In genomic region chr18:12851709-12852108, GRCh38 we compare ENCODE assay signal across 23 cellular contexts. TPM values are rescaled to one million over a fixed set of nuclear protein-coding genes. Genes with fewer than 3 reads are reported as not detected.
DNase-seq lines count a peak whose midpoint lies in the region; ATAC-seq, FAIRE-seq and TF ChIP-seq lines count a peak whose summit lies in the region.
"Had no signal": no experiment of that assay in that cellular context is flagged by ENCODE, and none has a peak within 500 bp of the region (broad histone marks: within the 10 kb centered on the region; RNA-seq: fewer than 3 reads in every experiment).

No MANE protein-coding gene starts in this region.

- peaks cover 12% of the 10 kb centered on the region for H3K36me3 ChIP-seq in CD4-positive, CD25-positive, alpha-beta regulatory T cell (ENCODE audit: control insufficient read depth, insufficient read depth, low read length)
- H3K36me3 ChIP-seq in PC-9 (ENCODE audit: low read depth) (peaks cover 43% of the 10 kb centered on the region), bronchial epithelial cell (ENCODE audit: control insufficient read depth, insufficient read depth, low read length) (peaks cover 3% of the 10 kb centered on the region), hepatocyte (replicated peaks; ENCODE audit: insufficient read depth, low read depth) (no peaks in the 10 kb centered on the region)
- H3K36me3 ChIP-seq: vagina had no signal

- H3K4me2 ChIP-seq in PC-9 = peak overlapping the region; percentile 5; the same call in 1 of the 2 replicates
- peak overlapping the region; percentile 13 for H3K4me2 ChIP-seq in hepatocyte

- H3K9me3 ChIP-seq in CD4-positive, CD25-positive, alpha-beta regulatory T cell (ENCODE audit: control insufficient read depth in 2 of 2, low read length in 2 of 2) = no peaks in the 10 kb centered on the region
- H3K9me3 ChIP-seq in PC-9 (ENCODE audit: insufficient read depth, low read depth) (no peaks in the 10 kb centered on the region), hepatocyte (ENCODE audit: low read depth) (no peaks in the 10 kb centered on the region)
- H3K9me3 ChIP-seq: heart right ventricle, left lung, sigmoid colon, vagina had no signal

- DNase-seq in CD4-positive, CD25-positive, alpha-beta regulatory T cell = no peak
- DNase-seq in PC-9 (no peak), bronchial epithelial cell (ENCODE audit: low read depth) (peak; percentile 9), hepatocyte (ENCODE audit: low spot score) (no peak), nucleus accumbens (lab: John Stamatoyannopoulos, UW) (no peak), glomerular visceral epithelial cell (ENCODE audit: extremely low spot score) (no peak), NCI-H2227 (lab: John Stamatoyannopoulos, UW; ENCODE audit: unreplicated experiment) (no peak)
- DNase-seq: ACHN; activated CD4-positive, alpha-beta T cell treated with anti-CD3 and anti-CD28 coated beads, Interleukin-2, amount 10 ng/mL, durations not matched to agents 24 days and 14 days; GM23248; heart right ventricle; left lung; MM.1S; NCI-H146; nephron progenitor cell; posterior cingulate gyrus; Right ventricle myocardium superior; sigmoid colon had no signal

- no TSS peak for BruUV-seq in PC-9 (replicated peaks; lab: Mats Ljungman, UMichigan)

- intact Hi-C loops in PC-9 (cut with micrococcal nuclease; ENCODE audit: unreplicated experiment) = no loop called here

- H3K36me3 Mint-ChIP-seq in CD4-positive, CD25-positive, alpha-beta regulatory T cell = peaks cover 51% of the 10 kb centered on the region

- H3K9me2 ChIP-seq in PC-9 (ENCODE audit: insufficient read depth) = no peaks in the 10 kb centered on the region
- no peaks in the 10 kb centered on the region for H3K9me2 ChIP-seq in hepatocyte (replicated peaks; ENCODE audit: insufficient read depth)

- no peak overlapping the region for H3K27ac ChIP-seq in CD4-positive, CD25-positive, alpha-beta regulatory T cell (ENCODE audit: insufficient read depth, low read length, poor library complexity, severe bottlenecking)
- H3K27ac ChIP-seq in PC-9 (peak overlapping the region; percentile 28; the same call in 1 of the 2 replicates), hepatocyte (no peak overlapping the region)
- H3K27ac ChIP-seq: coronary artery, GM23248, heart right ventricle, left lung, sigmoid colon, vagina had no signal

- FAIRE-seq in bronchial epithelial cell (lab: Jason Lieb, UNC) = no peak

- H2AFZ ChIP-seq in PC-9 = no peak overlapping the region
- no peak overlapping the region for H2AFZ ChIP-seq in hepatocyte
- H2AFZ ChIP-seq: GM23248 had no signal

- peaks cover 24 to 43% (median 38%) of the 10 kb centered on the region in 4 donors for H3K4me1 Mint-ChIP-seq in CD4-positive, CD25-positive, alpha-beta regulatory T cell

- no peak overlapping the region for H3K4me3 Mint-ChIP-seq in CD4-positive, CD25-positive, alpha-beta regulatory T cell
- H3K4me3 Mint-ChIP-seq: activated CD4-positive, alpha-beta T cell treated with anti-CD3 and anti-CD28 coated beads, Interleukin-2, amount 10 ng/mL, durations not matched to agents 24 days and 14 days; nephron progenitor cell had no signal

- no peak overlapping the region for H3K4me3 ChIP-seq in CD4-positive, CD25-positive, alpha-beta regulatory T cell (ENCODE audit: low read depth, low read length)
- H3K4me3 ChIP-seq in PC-9 (no peak overlapping the region), bronchial epithelial cell (ENCODE audit: low read depth, low read length) (no peak overlapping the region), hepatocyte (no peak overlapping the region)
- H3K4me3 ChIP-seq: BLaER1 treated with 17β-estradiol and CSF1 and Interleukin-3, amounts not matched to agents 10 nM and 100 nM; coronary artery; GM23248; heart right ventricle; left lung; sigmoid colon; vagina had no signal

- H3F3A ChIP-seq in PC-9 (ENCODE audit: insufficient read depth, low read depth) = peaks cover 23% of the 10 kb centered on the region

- H3K79me2 ChIP-seq in PC-9 (ENCODE audit: low read depth) (peaks cover 65% of the 10 kb centered on the region), hepatocyte (peaks cover 67% of the 10 kb centered on the region)

- CTCF ChIA-PET in PC-9 (lab: Charles Lee) = interaction anchor here (0.6 kb wide), 1 partner anchor 49 kb away, joined by 3 read pairs; no protein-coding TSS in a partner anchor

- H3K27ac Mint-ChIP-seq in CD4-positive, CD25-positive, alpha-beta regulatory T cell = peak overlapping the region in 2 of 3 donors; percentile 25 to 64
- H3K27ac Mint-ChIP-seq: activated CD4-positive, alpha-beta T cell treated with anti-CD3 and anti-CD28 coated beads, Interleukin-2, amount 10 ng/mL, durations not matched to agents 24 days and 14 days; activated naive CD4-positive, alpha-beta T cell treated with anti-CD3 and anti-CD28 coated beads, Interleukin-2, amount 50 U/mL, for 72 hours; nephron progenitor cell had no signal

- H3K4me1 ChIP-seq in CD4-positive, CD25-positive, alpha-beta regulatory T cell (ENCODE audit: control insufficient read depth, insufficient read depth, low read length, poor library complexity, severe bottlenecking) = no peaks in the 10 kb centered on the region
- H3K4me1 ChIP-seq in PC-9 (replicated peaks; ENCODE audit: insufficient read depth) (peaks cover 54% of the 10 kb centered on the region), hepatocyte (ENCODE audit: insufficient read depth) (no peaks in the 10 kb centered on the region)
- H3K4me1 ChIP-seq: sigmoid colon, vagina had no signal

- TF ChIP-seq CTCF in PC-9 (conservative IDR thresholded peaks at IDR 0.05) (no peak), bronchial epithelial cell (IDR thresholded peaks at IDR 0.05; ENCODE audit: insufficient read depth, low read length, severe bottlenecking) (no peak), hepatocyte (IDR thresholded peaks at IDR 0.05; ENCODE audit: poor library complexity) (no peak)

- 0 out of 2 replicates have a peak, but pooled peaks cover 7% of the 10 kb centered on the region for H4K20me1 ChIP-seq in PC-9 (ENCODE audit: insufficient read depth)
- no peaks in the 10 kb centered on the region for H4K20me1 ChIP-seq in hepatocyte (ENCODE audit: insufficient read depth, poor library complexity, severe bottlenecking)

- H3K9me3 Mint-ChIP-seq in CD4-positive, CD25-positive, alpha-beta regulatory T cell = no peaks in the 10 kb centered on the region

- POLR2A ChIA-PET in PC-9 (lab: Charles Lee; ENCODE audit: unreplicated experiment) = no interaction called here

- no peaks in the 10 kb centered on the region for H3K27me3 ChIP-seq in CD4-positive, CD25-positive, alpha-beta regulatory T cell (ENCODE audit: control insufficient read depth, insufficient read depth, low read length)
- H3K27me3 ChIP-seq in PC-9 (ENCODE audit: insufficient read depth, low read depth) (no peaks in the 10 kb centered on the region), bronchial epithelial cell (ENCODE audit: control insufficient read depth, insufficient read depth, low read length) (no peaks in the 10 kb centered on the region), hepatocyte (no peaks in the 10 kb centered on the region)
- H3K27me3 ChIP-seq: BLaER1 treated with 17β-estradiol and CSF1 and Interleukin-3, amounts not matched to agents 10 nM and 100 nM; heart right ventricle; left lung; sigmoid colon; vagina had no signal

- no peak for ATAC-seq in CD4-positive, CD25-positive, alpha-beta regulatory T cell (ENCODE audit: low read depth in 2 of 2)
- no peak for ATAC-seq in HG03457 (IDR thresholded peaks at IDR 0.05; ENCODE audit: unreplicated experiment)
- ATAC-seq: activated naive CD4-positive, alpha-beta T cell treated with anti-CD3 and anti-CD28 coated beads, Interleukin-2, amount 50 U/mL, for 72 hours; heart right ventricle; left lung had no signal

- WGBS in hepatocyte (ENCODE audit: low lambda C conversion rate, missing lambda C conversion rate) = 74% methylated on average over 3 of the region's 3 CpGs

- H3K27me3 Mint-ChIP-seq in CD4-positive, CD25-positive, alpha-beta regulatory T cell = no peaks in the 10 kb centered on the region
- H3K27me3 Mint-ChIP-seq: activated CD4-positive, alpha-beta T cell treated with anti-CD3 and anti-CD28 coated beads, Interleukin-2, amount 10 ng/mL, durations not matched to agents 24 days and 14 days had no signal

RNA-seq across cellular contexts. Expression of gene PTPN2, which starts 32.3 kb away (rescaled TPM):
- total RNA-seq in CD4-positive, CD25-positive, alpha-beta regulatory T cell = 80.4 TPM
- 100 to 1,000 TPM in 1 of 4 donors, 10 to 100 TPM in 3; 62.3 to 110 (median 95.8) TPM for polyA plus RNA-seq in CD4-positive, CD25-positive, alpha-beta regulatory T cell
- total RNA-seq in PC-9 (2021) = 77.2 and 78.1 TPM in 2 replicates
- total RNA-seq in bronchial epithelial cell = 47.9 and 50.1 TPM in 2 replicates
- 36.7 and 40.3 TPM in 2 replicates for total RNA-seq in hepatocyte
- 30.5 and 32.0 TPM in 2 replicates for polyA plus RNA-seq in hepatocyte
